Comparison of ENCODE assay signal across 8 cellular contexts in genomic region chr1:156726549-156727226, GRCh38. TPM values are rescaled to one million over a fixed set of nuclear protein-coding genes. Genes with fewer than 3 reads are reported as not detected.
DNase-seq lines count a peak whose midpoint lies in the region; ATAC-seq, FAIRE-seq and TF ChIP-seq lines count a peak whose summit lies in the region.

No MANE protein-coding gene starts in this region.

- no peak overlapping the region for H3K27ac ChIP-seq in ascending aorta
- peak overlapping the region; percentile 89 for H3K27ac ChIP-seq in keratinocyte (ENCODE audit: control insufficient read depth, insufficient read depth, low read length)

- H3K36me3 ChIP-seq in ascending aorta (peaks cover 19 to 30% of the 10 kb centered on the region in 2 donors), keratinocyte (ENCODE audit: control insufficient read depth in 2 of 2, extremely low read depth in 1 of 2, insufficient read depth in 2 of 2, low read length in 2 of 2) (peaks cover 19 to 20% of the 10 kb centered on the region in 2 experiments)

- intact Hi-C loops in ascending aorta (cut with DNase I), result loop anchor here (5.0 kb wide), 1 partner anchor 269 kb away; no protein-coding TSS in a partner anchor

- H3K79me2 ChIP-seq in keratinocyte (ENCODE audit: control insufficient read depth, insufficient read depth, low read length), result peaks cover 68% of the 10 kb centered on the region

- ATAC-seq in GM21825 (IDR thresholded peaks at IDR 0.05; ENCODE audit: unreplicated experiment), result no peak

- TF ChIP-seq RAD21 in Ishikawa (IDR thresholded peaks at IDR 0.05; ENCODE audit: low read depth), result peak; percentile 25; the same call in 1 of the 2 replicates

- peak overlapping the region; percentile 96 for H3K9ac ChIP-seq in keratinocyte (ENCODE audit: control insufficient read depth, extremely low read depth, insufficient read depth, low read length)

- no peak for TF ChIP-seq EP300 in Ishikawa (IDR thresholded peaks at IDR 0.05; ENCODE audit: borderline replicate concordance)

- H3K27me3 ChIP-seq in ascending aorta, result no peaks in the 10 kb centered on the region
- no peaks in the 10 kb centered on the region for H3K27me3 ChIP-seq in keratinocyte (ENCODE audit: control insufficient read depth, extremely low read depth, insufficient read depth, low read length)

- H3K4me3 ChIP-seq in ascending aorta (peak overlapping the region; percentile 82 to 84), keratinocyte (ENCODE audit: control insufficient read depth in 2 of 3, extremely low read depth in 1 of 3, insufficient read depth in 2 of 3, low read depth in 1 of 3, low read length in 3 of 3) (peak overlapping the region; percentile 63 to 90 (median 68))

- H3K9me3 ChIP-seq in ascending aorta (no peaks in the 10 kb centered on the region), keratinocyte (ENCODE audit: control insufficient read depth, low read depth, low read length) (no peaks in the 10 kb centered on the region)

- H3K4me1 ChIP-seq in ascending aorta (peaks cover 24 to 35% of the 10 kb centered on the region in 2 donors), keratinocyte (ENCODE audit: control insufficient read depth, extremely low read depth, insufficient read depth, low read length) (peaks cover 50% of the 10 kb centered on the region)

- no peaks in the 10 kb centered on the region for H3K9me1 ChIP-seq in keratinocyte (ENCODE audit: control insufficient read depth, extremely low read depth, insufficient read depth, low read length)

- H4K20me1 ChIP-seq in keratinocyte (ENCODE audit: control insufficient read depth, extremely low read depth, insufficient read depth, low read length), result peaks cover 14% of the 10 kb centered on the region

- peak; percentile 53 for FAIRE-seq in keratinocyte (lab: Jason Lieb, UNC)

- H2AFZ ChIP-seq in keratinocyte (ENCODE audit: control insufficient read depth, low read length), result no peak overlapping the region

- peak; percentile 84 for DNase-seq in DMS53 (lab: John Stamatoyannopoulos, UW)
- peak; percentile 90 for DNase-seq in RKO (ENCODE audit: low spot score)
- no peak for DNase-seq in ascending aorta (ENCODE audit: low spot score in 2 of 2)
- DNase-seq in keratinocyte (ENCODE audit: low read depth, low spot score), result no peak
- peak; percentile 39 for DNase-seq in stimulated activated naive CD4-positive, alpha-beta T cell treated with Interleukin-2 at 50 U/mL for 16 hours (lab: John Stamatoyannopoulos, UW)
- no peak for DNase-seq in ureter (ENCODE audit: low spot score)

- dilution Hi-C loops in keratinocyte (cut with MboI; ENCODE audit: extremely low pct_ligation_motif_present, low sequenced_read_pairs), result no loop called here

- peak overlapping the region; percentile 96 for H3K4me2 ChIP-seq in keratinocyte (ENCODE audit: control insufficient read depth, extremely low read depth, insufficient read depth, low read depth, low read length)

- TF ChIP-seq CTCF in ascending aorta (IDR thresholded peaks at IDR 0.05) (peak; percentile 15 to 43 (median 41)), keratinocyte (optimal IDR thresholded peaks at IDR 0.05 in 1 of 3, IDR thresholded peaks at IDR 0.05 in 1 of 3, conservative IDR thresholded peaks at IDR 0.05 in 1 of 3; ENCODE audit: extremely low read depth in 1 of 3, insufficient read depth in 2 of 3, low read length in 3 of 3) (peak; percentile 58 to 76 (median 71))

TF ChIP-seq in Ishikawa, 13 proteins besides CTCF, POLR2A, EP300 and RAD21 (continues in another document):
- no peak for TF ChIP-seq FOXM1 (IDR thresholded peaks at IDR 0.05; ENCODE audit: borderline replicate concordance, low read depth)
- TF ChIP-seq REST (IDR thresholded peaks at IDR 0.05; ENCODE audit: low read depth), result no peak
- TF ChIP-seq TCF12 (IDR thresholded peaks at IDR 0.05; ENCODE audit: low read depth), result no peak
- TF ChIP-seq MAX (IDR thresholded peaks at IDR 0.05), result no peak
- TF ChIP-seq USF1 (IDR thresholded peaks at IDR 0.05), result no peak

RNA-seq across cellular contexts. Expression of gene METTL25B, which starts 1.6 kb away (rescaled TPM):
- total RNA-seq in ascending aorta, result 9.9 TPM
- 6.0 to 10.7 TPM (median 6.3 TPM) in 3 replicates for polyA plus RNA-seq in keratinocyte
- 29.2 TPM for polyA plus RNA-seq in keratinocyte (2011; ENCODE audit: low read depth)
- polyA plus RNA-seq in keratinocyte (2011; cell fraction: cytosol; rRNA removed), result 3.5 and 4.8 TPM in 2 replicates
- polyA plus RNA-seq in keratinocyte (2011; cell fraction: nucleus; rRNA removed), result 18.7 and 19.7 TPM in 2 replicates
- polyA plus RNA-seq in keratinocyte (2012; ENCODE audit: low replicate concordance), result 10.8 and 31.9 TPM in 2 replicates
- 4.8 to 11.0 TPM (median 7.8 TPM) in 3 replicates for polyA minus RNA-seq in keratinocyte
- 8.4 TPM for polyA minus RNA-seq in keratinocyte (2011; cell fraction: cytosol; rRNA and poly(A)+ RNA removed)
- 7.8 and 10.3 TPM in 2 replicates for polyA minus RNA-seq in keratinocyte (2011; cell fraction: nucleus; rRNA and poly(A)+ RNA removed)
- total RNA-seq in ureter, result 49.5 TPM

RNA-seq across cellular contexts. Expression of gene ISG20L2, which starts 1.9 kb away (rescaled TPM):
- total RNA-seq in ascending aorta (7.8 TPM), ureter (42.7 TPM)
- 48.1 to 56.6 TPM (median 48.6 TPM) in 3 replicates for polyA plus RNA-seq in keratinocyte
- polyA plus RNA-seq in keratinocyte (2011; ENCODE audit: low read depth), result 19.9 TPM
- 44.2 and 61.0 TPM in 2 replicates for polyA plus RNA-seq in keratinocyte (2011; cell fraction: cytosol; rRNA removed)
- polyA plus RNA-seq in keratinocyte (2011; cell fraction: nucleus; rRNA removed), result 44.3 and 44.4 TPM in 2 replicates
- polyA plus RNA-seq in keratinocyte (2012; ENCODE audit: low replicate concordance), result 20.2 and 33.8 TPM in 2 replicates
- 47.8 to 55.4 TPM (median 54.2 TPM) in 3 replicates for polyA minus RNA-seq in keratinocyte
- 25.9 TPM for polyA minus RNA-seq in keratinocyte (2011; cell fraction: cytosol; rRNA and poly(A)+ RNA removed)
- polyA minus RNA-seq in keratinocyte (2011; cell fraction: nucleus; rRNA and poly(A)+ RNA removed), result 18.7 and 32.7 TPM in 2 replicates

RNA-seq across cellular contexts. Expression of gene MRPL24, which starts 14.2 kb away (rescaled TPM):
- total RNA-seq in ascending aorta (17.0 TPM), ureter (91.6 TPM)
- polyA plus RNA-seq in keratinocyte, result 111 to 157 TPM (median 122 TPM) in 3 replicates
- polyA plus RNA-seq in keratinocyte (2011; ENCODE audit: low read depth), result 31.8 TPM
- 112 and 122 TPM in 2 replicates for polyA plus RNA-seq in keratinocyte (2011; cell fraction: cytosol; rRNA removed)
- polyA plus RNA-seq in keratinocyte (2011; cell fraction: nucleus; rRNA removed), result 91.7 and 94.5 TPM in 2 replicates
- 101 and 133 TPM in 2 replicates for polyA plus RNA-seq in keratinocyte (2012; ENCODE audit: low replicate concordance)
- 39.4 to 55.6 TPM (median 50.9 TPM) in 3 replicates for polyA minus RNA-seq in keratinocyte
- 43.4 TPM for polyA minus RNA-seq in keratinocyte (2011; cell fraction: cytosol; rRNA and poly(A)+ RNA removed)
- 16.8 and 19.2 TPM in 2 replicates for polyA minus RNA-seq in keratinocyte (2011; cell fraction: nucleus; rRNA and poly(A)+ RNA removed)

RNA-seq across cellular contexts. Expression of gene CRABP2, which starts 21.3 kb away (rescaled TPM):
- total RNA-seq in ascending aorta, result not detected
- 6.5 to 12.7 TPM (median 8.4 TPM) in 3 replicates for polyA plus RNA-seq in keratinocyte
- 187 TPM for polyA plus RNA-seq in keratinocyte (2011; ENCODE audit: low read depth)
- 13.3 and 19.3 TPM in 2 replicates for polyA plus RNA-seq in keratinocyte (2011; cell fraction: cytosol; rRNA removed)
- 17.4 and 17.6 TPM in 2 replicates for polyA plus RNA-seq in keratinocyte (2011; cell fraction: nucleus; rRNA removed)
- 13.0 and 332 TPM in 2 replicates for polyA plus RNA-seq in keratinocyte (2012; ENCODE audit: low replicate concordance)
- 1.8 to 4.4 TPM (median 2.8 TPM) in 3 replicates for polyA minus RNA-seq in keratinocyte
- 10.4 TPM for polyA minus RNA-seq in keratinocyte (2011; cell fraction: cytosol; rRNA and poly(A)+ RNA removed)
- polyA minus RNA-seq in keratinocyte (2011; cell fraction: nucleus; rRNA and poly(A)+ RNA removed), result 1.1 and 1.5 TPM in 2 replicates
- 229 TPM for total RNA-seq in ureter

RNA-seq across cellular contexts. Expression of gene HDGF, which starts 24.8 kb away (rescaled TPM):
- 153 TPM for total RNA-seq in ascending aorta
- polyA plus RNA-seq in keratinocyte, result 172 to 240 TPM (median 196 TPM) in 3 replicates
- 161 TPM for polyA plus RNA-seq in keratinocyte (2011; ENCODE audit: low read depth)
- 221 and 240 TPM in 2 replicates for polyA plus RNA-seq in keratinocyte (2011; cell fraction: cytosol; rRNA removed)
- 107 and 111 TPM in 2 replicates for polyA plus RNA-seq in keratinocyte (2011; cell fraction: nucleus; rRNA removed)
- polyA plus RNA-seq in keratinocyte (2012; ENCODE audit: low replicate concordance), result 213 and 246 TPM in 2 replicates
- 108 to 149 TPM (median 125 TPM) in 3 replicates for polyA minus RNA-seq in keratinocyte
- 141 TPM for polyA minus RNA-seq in keratinocyte (2011; cell fraction: cytosol; rRNA and poly(A)+ RNA removed)
- polyA minus RNA-seq in keratinocyte (2011; cell fraction: nucleus; rRNA and poly(A)+ RNA removed), result 32.3 and 52.1 TPM in 2 replicates
- 151 TPM for total RNA-seq in ureter

Comparison
In these comparisons a context has a peak if more than half of its experiments do, and no peak if none do; other contexts are left out.
1. DNase-seq: peak in DMS53 (single experiment), RKO (single experiment) and stimulated activated naive CD4-positive, alpha-beta T cell treated with Interleukin-2 at 50 U/mL for 16 hours (single experiment); none in ascending aorta (0 of 2), keratinocyte (single experiment) and ureter (single experiment).